Comparison of ENCODE assay signal across 1 cellular context in the genomic region with DNA sequence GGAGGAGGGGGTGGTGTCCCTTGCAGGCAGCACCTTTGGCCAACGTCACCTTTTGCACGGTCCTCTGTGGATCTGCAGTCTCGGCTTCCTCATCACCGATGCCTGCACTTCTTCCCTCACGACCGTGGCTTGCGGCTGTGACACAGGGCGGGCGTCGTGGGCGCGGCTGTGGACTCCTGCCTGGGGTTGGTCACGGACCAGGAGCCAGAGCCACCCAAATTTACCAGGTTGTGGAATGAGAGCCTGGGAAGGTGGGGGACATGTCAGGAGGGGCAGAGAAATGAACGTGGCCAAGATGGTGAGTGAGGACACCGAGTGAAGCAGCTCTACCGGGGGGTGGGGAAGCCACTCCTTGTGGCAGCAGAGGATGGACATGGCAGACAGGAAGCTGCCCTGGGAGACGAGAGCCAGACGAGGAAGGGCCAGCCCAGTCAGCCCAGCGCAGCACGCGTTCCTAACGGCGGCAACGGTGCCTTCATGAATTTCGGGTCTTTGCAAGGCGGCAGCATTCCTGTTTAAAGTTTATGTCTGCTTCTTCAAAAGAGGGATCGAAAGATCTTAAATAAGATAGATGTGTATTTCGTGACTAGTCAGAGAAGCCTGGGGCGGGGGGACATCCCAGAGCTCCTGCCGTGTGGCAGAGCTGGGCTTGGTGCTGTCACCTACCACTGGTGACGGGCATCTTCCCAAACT.
A peak's percentile ranks its signal among the peaks of the same experiment; 100 is the strongest.
TF ChIP-seq lines count a peak whose summit lies in the region.

No MANE protein-coding gene starts in this region.

TF ChIP-seq in HepG2, 621 proteins besides CTCF, POLR2A, EP300 and RAD21:
- TF ChIP-seq ZBTB38 (CRISPR knock-in tag; IDR thresholded peaks at IDR 0.05) (0 out of 2 replicates have a peak, but pooled peaks have one; percentile 43), ZNF225 (CRISPR knock-in tag; IDR thresholded peaks at IDR 0.05) (no peak)
